21 cellular contexts compared by ENCODE assay signal in the genomic region with DNA sequence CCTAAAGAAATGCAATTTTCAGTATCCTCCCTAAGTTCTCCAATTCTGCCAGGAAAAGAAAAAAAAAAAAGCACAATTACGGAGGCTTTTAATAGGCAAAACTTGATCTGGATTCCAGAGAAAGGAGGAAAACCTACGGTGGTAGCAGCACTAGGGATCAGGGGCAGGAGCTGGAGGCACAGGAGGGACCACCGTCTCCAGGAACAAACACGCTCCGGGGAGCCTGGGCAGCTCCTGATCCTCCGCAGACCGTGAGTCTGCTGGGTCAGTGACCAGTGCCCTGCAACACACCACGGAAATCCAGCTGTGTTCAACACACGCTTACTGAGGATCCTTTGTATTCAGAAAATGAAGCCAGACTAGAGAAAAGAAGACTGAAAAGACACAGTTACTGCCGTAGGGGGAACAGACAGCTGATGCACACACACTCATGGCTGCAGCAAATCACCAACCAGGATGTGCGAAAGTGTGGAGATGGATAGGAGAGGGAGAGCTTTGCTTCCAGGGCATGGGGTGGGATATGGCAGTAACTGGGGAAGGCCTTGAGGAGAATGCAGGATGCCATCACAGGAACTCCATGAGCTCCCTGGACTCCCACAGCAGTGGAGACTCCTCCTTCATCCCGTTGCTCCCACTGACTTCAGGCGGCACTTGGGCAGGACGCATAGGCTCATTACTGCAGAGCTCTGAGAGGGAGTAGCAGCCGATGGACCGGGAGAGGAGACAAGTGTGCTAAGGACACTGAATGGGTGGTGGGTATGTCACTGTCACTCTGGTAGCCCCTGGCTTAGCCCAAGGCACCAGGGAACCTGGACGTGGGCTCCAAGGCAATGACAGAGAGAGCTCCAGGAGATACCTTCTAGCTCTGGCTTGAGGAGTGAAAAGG.
DNase-seq lines count a peak whose midpoint lies in the region; ATAC-seq and TF ChIP-seq lines count a peak whose summit lies in the region.
"Had no signal": no experiment of that assay in that cellular context is flagged by ENCODE, and none has a peak within 500 bp of the region (broad histone marks: within the 10 kb centered on the region; RNA-seq: fewer than 3 reads in every experiment).

No MANE protein-coding gene starts in this region.

- no peaks in the 10 kb centered on the region for H3K9me3 Mint-ChIP-seq in activated T-helper 2 cell treated with anti-CD3 and anti-CD28 coated beads, Interferon-gamma antibody, Interleukin-2, Interleukin-4, amounts not matched to agents 10 μg/mL and 5 μg/mL and 100 μg/mL, durations not matched to agents 14 hours and 24 hours and 36 hours
- no peaks in the 10 kb centered on the region for H3K9me3 Mint-ChIP-seq in natural killer cell treated with Interleukin-12 subunit alpha and Interleukin-12 subunit beta and Interleukin-15 and Interleukin-18, amount 100 ng/mL, for 72 hours

- peaks cover 56% of the 10 kb centered on the region for H3K36me3 Mint-ChIP-seq in activated T-helper 2 cell treated with anti-CD3 and anti-CD28 coated beads, Interferon-gamma antibody, Interleukin-2, Interleukin-4, amounts not matched to agents 10 μg/mL and 5 μg/mL and 100 μg/mL, durations not matched to agents 14 hours and 24 hours and 36 hours (ENCODE audit: low read depth)
- H3K36me3 Mint-ChIP-seq in natural killer cell treated with Interleukin-12 subunit alpha and Interleukin-12 subunit beta and Interleukin-15 and Interleukin-18, amount 100 ng/mL, for 72 hours: peaks cover 5% of the 10 kb centered on the region

- no peaks in the 10 kb centered on the region for H3K36me3 ChIP-seq in Peyer's patch
- H3K36me3 ChIP-seq in sigmoid colon: peaks cover 0 to 24% (median 11%) of the 10 kb centered on the region in 4 donors
- H3K36me3 ChIP-seq: BE2C, SJCRH30 had no signal

- TF ChIP-seq CTCF in Peyer's patch (IDR thresholded peaks at IDR 0.05): no peak
- no peak for TF ChIP-seq CTCF in sigmoid colon (IDR thresholded peaks at IDR 0.05)

- no peak for TF ChIP-seq EP300 in sigmoid colon (IDR thresholded peaks at IDR 0.05)

- no peaks in the 10 kb centered on the region for H3K27me3 Mint-ChIP-seq in activated T-helper 2 cell treated with anti-CD3 and anti-CD28 coated beads, Interferon-gamma antibody, Interleukin-2, Interleukin-4, amounts not matched to agents 10 μg/mL and 5 μg/mL and 100 μg/mL, durations not matched to agents 14 hours and 24 hours and 36 hours (ENCODE audit: low read depth)
- no peaks in the 10 kb centered on the region for H3K27me3 Mint-ChIP-seq in natural killer cell treated with Interleukin-12 subunit alpha and Interleukin-12 subunit beta and Interleukin-15 and Interleukin-18, amount 100 ng/mL, for 72 hours

- no peaks in the 10 kb centered on the region for H3K27me3 ChIP-seq in Peyer's patch
- H3K27me3 ChIP-seq in sigmoid colon: no peaks in the 10 kb centered on the region
- H3K27me3 ChIP-seq: BE2C, SJCRH30 had no signal

- TF ChIP-seq POLR2A in Peyer's patch (IDR thresholded peaks at IDR 0.05) (no peak), sigmoid colon (IDR thresholded peaks at IDR 0.05) (no peak)

- intact Hi-C loops in activated T-helper 2 cell treated with anti-CD3 and anti-CD28 coated beads, Interferon-gamma antibody, Interleukin-2, Interleukin-4, amounts not matched to agents 10 μg/mL and 5 μg/mL and 100 μg/mL, durations not matched to agents 14 hours and 24 hours and 36 hours (cut with micrococcal nuclease): no loop called here
- intact Hi-C loops in sigmoid colon (cut with DNase I) (no loop called here), left colon (cut with DNase I, micrococcal nuclease) (loop anchor here in 1 of 2 donors (10.0 kb wide), 1 partner anchor 191 kb away; no protein-coding TSS in a partner anchor)

- H3K4me3 Mint-ChIP-seq in activated T-helper 2 cell treated with anti-CD3 and anti-CD28 coated beads, Interferon-gamma antibody, Interleukin-2, Interleukin-4, amounts not matched to agents 10 μg/mL and 5 μg/mL and 100 μg/mL, durations not matched to agents 14 hours and 24 hours and 36 hours (ENCODE audit: low read depth): no peak overlapping the region
- no peak overlapping the region for H3K4me3 Mint-ChIP-seq in natural killer cell treated with Interleukin-12 subunit alpha and Interleukin-12 subunit beta and Interleukin-15 and Interleukin-18, amount 100 ng/mL, for 72 hours

- no peaks in the 10 kb centered on the region for H3K9me3 ChIP-seq in Peyer's patch
- no peaks in the 10 kb centered on the region for H3K9me3 ChIP-seq in sigmoid colon
- H3K9me3 ChIP-seq: BE2C had no signal

- peak overlapping the region; percentile 8 for H3K27ac Mint-ChIP-seq in activated T-helper 2 cell treated with anti-CD3 and anti-CD28 coated beads, Interferon-gamma antibody, Interleukin-2, Interleukin-4, amounts not matched to agents 10 μg/mL and 5 μg/mL and 100 μg/mL, durations not matched to agents 14 hours and 24 hours and 36 hours
- no peak overlapping the region for H3K27ac Mint-ChIP-seq in natural killer cell treated with Interleukin-12 subunit alpha and Interleukin-12 subunit beta and Interleukin-15 and Interleukin-18, amount 100 ng/mL, for 72 hours

- DNase-seq in Peyer's patch: peak in 2 of 3 donors; percentile 14 to 36
- no peak for DNase-seq in activated T-helper 2 cell treated with anti-CD3 and anti-CD28 coated beads, Interferon-gamma antibody, Interleukin-2, Interleukin-4, amounts not matched to agents 10 μg/mL and 5 μg/mL and 100 μg/mL, durations not matched to agents 14 hours and 24 hours and 36 hours (ENCODE audit: low spot score)
- peak; percentile 18 for DNase-seq in medulla oblongata (ENCODE audit: extremely low spot score)
- DNase-seq in sigmoid colon: peak; percentile 29
- DNase-seq in left colon: no peak
- DNase-seq in natural killer cell treated with Interleukin-12 subunit alpha and Interleukin-12 subunit beta and Interleukin-15 and Interleukin-18, amount 100 ng/mL, for 72 hours (ENCODE audit: low spot score): no peak
- DNase-seq: BE2C, DMS79 treated with DMSO at 0.1 percent for 48 hours, GM23248, HCEC 1CT, KG1, NCI-H1092 treated with DMSO at 0.1 percent for 48 hours, NCI-H1436 treated with DMSO at 0.1 percent for 48 hours, NCI-H2029 treated with DMSO at 0.1 percent for 48 hours, NCI-H345, NCI-H524 treated with DMSO at 0.1 percent for 48 hours, NCI-H82, SJCRH30 had no signal

- no peaks in the 10 kb centered on the region for H3K4me1 ChIP-seq in Peyer's patch
- H3K4me1 ChIP-seq in sigmoid colon: peaks cover 0 to 7% (median 3%) of the 10 kb centered on the region in 4 donors
- H3K4me1 ChIP-seq: BE2C had no signal

- H3K4me3 ChIP-seq in Peyer's patch: no peak overlapping the region
- no peak overlapping the region for H3K4me3 ChIP-seq in sigmoid colon
- H3K4me3 ChIP-seq: GM12878, GM23248, SJCRH30 had no signal

- no peak for ATAC-seq in HG02588 (IDR thresholded peaks at IDR 0.05; ENCODE audit: unreplicated experiment)
- no peak for ATAC-seq in left colon
- ATAC-seq in natural killer cell treated with Interleukin-12 subunit alpha and Interleukin-12 subunit beta and Interleukin-15 and Interleukin-18, amount 100 ng/mL, for 72 hours: no peak
- ATAC-seq: GM12878, Panc1 had no signal

- WGBS in sigmoid colon, 2 donors: 90 to 91% methylated on average over 17 of the region's 17 CpGs

- H3K4me1 Mint-ChIP-seq in activated T-helper 2 cell treated with anti-CD3 and anti-CD28 coated beads, Interferon-gamma antibody, Interleukin-2, Interleukin-4, amounts not matched to agents 10 μg/mL and 5 μg/mL and 100 μg/mL, durations not matched to agents 14 hours and 24 hours and 36 hours (ENCODE audit: low read depth): no peaks in the 10 kb centered on the region
- no peaks in the 10 kb centered on the region for H3K4me1 Mint-ChIP-seq in natural killer cell treated with Interleukin-12 subunit alpha and Interleukin-12 subunit beta and Interleukin-15 and Interleukin-18, amount 100 ng/mL, for 72 hours (ENCODE audit: low read depth in 2 of 2)

- H3K27ac ChIP-seq in Peyer's patch (no peak overlapping the region), sigmoid colon (no peak overlapping the region)
- H3K27ac ChIP-seq: GM23248, SJCRH30 had no signal

Comparison
In these comparisons a context has a peak if more than half of its experiments do, and no peak if none do; other contexts are left out.
1. DNase-seq: peak in Peyer's patch (2 of 3), medulla oblongata (single experiment) and sigmoid colon (single experiment); none in activated T-helper 2 cell treated with anti-CD3 and anti-CD28 coated beads, Interferon-gamma antibody, Interleukin-2, Interleukin-4, amounts not matched to agents 10 μg/mL and 5 μg/mL and 100 μg/mL, durations not matched to agents 14 hours and 24 hours and 36 hours (single experiment), left colon (0 of 2) and natural killer cell treated with Interleukin-12 subunit alpha and Interleukin-12 subunit beta and Interleukin-15 and Interleukin-18, amount 100 ng/mL, for 72 hours (single experiment).